ENCODE assay signal across 7 cellular contexts in the genomic region with DNA sequence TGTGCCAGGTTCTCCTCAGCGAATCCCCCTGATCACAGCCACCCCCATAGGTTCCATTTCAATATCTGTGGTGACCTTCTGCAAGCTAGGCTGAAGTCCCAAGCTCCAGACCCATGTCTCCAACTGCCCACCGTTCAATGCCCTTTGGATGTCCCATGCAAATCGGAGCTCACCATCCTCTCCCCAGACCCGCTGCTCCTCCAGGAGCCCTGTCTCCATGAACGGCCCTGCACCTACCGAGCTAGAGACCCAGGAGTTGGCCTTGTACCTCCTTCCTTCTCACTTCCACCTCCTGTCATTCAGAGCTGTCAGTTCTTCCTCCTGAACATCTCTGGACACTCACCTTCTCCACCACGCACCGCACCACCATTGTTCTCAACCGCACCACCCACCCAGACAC. TPM values are rescaled to one million over a fixed set of nuclear protein-coding genes. Genes with fewer than 3 reads are reported as not detected.
DNase-seq lines count a peak whose midpoint lies in the region; ATAC-seq and TF ChIP-seq lines count a peak whose summit lies in the region.

No MANE protein-coding gene starts in this region.

- H3K27ac ChIP-seq in HEK293 (ENCODE audit: extremely low read depth, low read depth, low read length), result no peak overlapping the region

- peak; percentile 8 for DNase-seq in activated CD8-positive, alpha-beta T cell treated with anti-CD3 and anti-CD28 coated beads for 36 hours
- no peak for DNase-seq in COLO668 (lab: John Stamatoyannopoulos, UW; ENCODE audit: unreplicated experiment)
- no peak for DNase-seq in ureter (ENCODE audit: low spot score)

- no peaks in the 10 kb centered on the region for H3K36me3 ChIP-seq in HEK293 (ENCODE audit: control insufficient read depth in 2 of 2, insufficient read depth in 1 of 2, low read length in 2 of 2)
- no peaks in the 10 kb centered on the region for H3K36me3 ChIP-seq in iPS-15b (ENCODE audit: control insufficient read depth, insufficient read depth, low read length)

- H3K4me3 ChIP-seq in HEK293 (ENCODE audit: low read depth, low read length) (peak overlapping the region; percentile 75), iPS-15b (ENCODE audit: low read depth, low read length) (peak overlapping the region; percentile 93)

- no peaks in the 10 kb centered on the region for H3K27me3 Mint-ChIP-seq in activated CD8-positive, alpha-beta T cell treated with anti-CD3 and anti-CD28 coated beads for 36 hours
- H3K27me3 Mint-ChIP-seq in stimulated activated memory B cell treated with anti-CD40 and anti-IgM and Interleukin-4, amounts not matched to agents 10 μg/mL and 1 μg/mL and 100 μg/mL, for 72 hours, result no peaks in the 10 kb centered on the region

- no peak for ATAC-seq in activated CD8-positive, alpha-beta T cell treated with anti-CD3 and anti-CD28 coated beads for 36 hours
- no peak for ATAC-seq in stimulated activated memory B cell treated with anti-CD40 and anti-IgM and Interleukin-4, amounts not matched to agents 10 μg/mL and 1 μg/mL and 100 μg/mL, for 72 hours
- ATAC-seq in HG03432 (IDR thresholded peaks at IDR 0.05; ENCODE audit: unreplicated experiment), result no peak

- POLR2A ChIA-PET in HEK293 (lab: Yijun Ruan, JAX), result interaction anchor here (1.2 kb wide), 1 partner anchor 52 kb away, joined by 3 read pairs; no protein-coding TSS in a partner anchor
- POLR2A ChIA-PET in activated CD8-positive, alpha-beta T cell treated with anti-CD3 and anti-CD28 coated beads for 36 hours (lab: Charles Lee), result no interaction called here

- intact Hi-C loops in activated CD8-positive, alpha-beta T cell treated with anti-CD3 and anti-CD28 coated beads for 36 hours (cut with micrococcal nuclease), result no loop called here

- H3K9me3 Mint-ChIP-seq in activated CD8-positive, alpha-beta T cell treated with anti-CD3 and anti-CD28 coated beads for 36 hours, result no peaks in the 10 kb centered on the region
- H3K9me3 Mint-ChIP-seq in stimulated activated memory B cell treated with anti-CD40 and anti-IgM and Interleukin-4, amounts not matched to agents 10 μg/mL and 1 μg/mL and 100 μg/mL, for 72 hours, result no peaks in the 10 kb centered on the region

- no peaks in the 10 kb centered on the region for H3K36me3 Mint-ChIP-seq in activated CD8-positive, alpha-beta T cell treated with anti-CD3 and anti-CD28 coated beads for 36 hours (ENCODE audit: low read depth)
- H3K36me3 Mint-ChIP-seq in stimulated activated memory B cell treated with anti-CD40 and anti-IgM and Interleukin-4, amounts not matched to agents 10 μg/mL and 1 μg/mL and 100 μg/mL, for 72 hours, result no peaks in the 10 kb centered on the region

- peak overlapping the region; percentile 37 for H3K9ac ChIP-seq in iPS-15b (ENCODE audit: low read depth, low read length)

- CTCF ChIA-PET in HEK293 (lab: Yijun Ruan, JAX), result interaction anchor here (0.6 to 3.8 kb wide), 4 partner anchors 13 to 256 kb away, joined by 3 to 28 read pairs (median 5); no protein-coding TSS in a partner anchor
- CTCF ChIA-PET in activated CD8-positive, alpha-beta T cell treated with anti-CD3 and anti-CD28 coated beads for 36 hours (lab: Charles Lee), result interaction anchor here (0.8 to 3.7 kb wide), 5 partner anchors 8 to 56 kb away, joined by 3 to 25 read pairs (median 12); no protein-coding TSS in a partner anchor

- 0 out of 2 replicates have a peak, but pooled peaks cover 2% of the 10 kb centered on the region for H3K4me1 ChIP-seq in HEK293 (ENCODE audit: control insufficient read depth, insufficient read depth, low read length)
- peaks cover 2% of the 10 kb centered on the region for H3K4me1 ChIP-seq in iPS-15b (ENCODE audit: control insufficient read depth, insufficient read depth, low read length)

- H3K4me3 Mint-ChIP-seq in activated CD8-positive, alpha-beta T cell treated with anti-CD3 and anti-CD28 coated beads for 36 hours, result peak overlapping the region; percentile 96
- H3K4me3 Mint-ChIP-seq in stimulated activated memory B cell treated with anti-CD40 and anti-IgM and Interleukin-4, amounts not matched to agents 10 μg/mL and 1 μg/mL and 100 μg/mL, for 72 hours, result peak overlapping the region; percentile 99

- H3K9me3 ChIP-seq in HEK293 (ENCODE audit: control insufficient read depth, insufficient read depth, low read depth, low read length) (no peaks in the 10 kb centered on the region), iPS-15b (ENCODE audit: control insufficient read depth, insufficient read depth, low read length) (no peaks in the 10 kb centered on the region)

- TF ChIP-seq CTCF in HEK293 (tag by site-specific recombination; IDR thresholded peaks at IDR 0.05), result no peak
- no peak for TF ChIP-seq CTCF in activated CD8-positive, alpha-beta T cell treated with anti-CD3 and anti-CD28 coated beads for 36 hours (IDR thresholded peaks at IDR 0.05)

- H3K4me1 Mint-ChIP-seq in activated CD8-positive, alpha-beta T cell treated with anti-CD3 and anti-CD28 coated beads for 36 hours (ENCODE audit: low read depth), result peaks cover 16% of the 10 kb centered on the region
- H3K4me1 Mint-ChIP-seq in stimulated activated memory B cell treated with anti-CD40 and anti-IgM and Interleukin-4, amounts not matched to agents 10 μg/mL and 1 μg/mL and 100 μg/mL, for 72 hours, result peaks cover 26% of the 10 kb centered on the region

- peaks cover 6% of the 10 kb centered on the region for H3K27me3 ChIP-seq in iPS-15b (ENCODE audit: control insufficient read depth, insufficient read depth, low read length)

- no peak overlapping the region for H3K27ac Mint-ChIP-seq in activated CD8-positive, alpha-beta T cell treated with anti-CD3 and anti-CD28 coated beads for 36 hours
- peak overlapping the region; percentile 99 for H3K27ac Mint-ChIP-seq in stimulated activated memory B cell treated with anti-CD40 and anti-IgM and Interleukin-4, amounts not matched to agents 10 μg/mL and 1 μg/mL and 100 μg/mL, for 72 hours

TF ChIP-seq in HEK293, 187 proteins besides CTCF, POLR2A, EP300 and RAD21:
- TF ChIP-seq ZSCAN16 (tag by site-specific recombination; IDR thresholded peaks at IDR 0.05), result no peak
- TF ChIP-seq ZNF266 (tag by site-specific recombination; IDR thresholded peaks at IDR 0.05; ENCODE audit: low read depth), result no peak
- no peak for TF ChIP-seq ZNF768 (tag by site-specific recombination; IDR thresholded peaks at IDR 0.05)
- no peak for TF ChIP-seq ZSCAN23 (tag by site-specific recombination; IDR thresholded peaks at IDR 0.05)
- TF ChIP-seq ZNF555 (tag by site-specific recombination; conservative IDR thresholded peaks at IDR 0.05), result no peak
- TF ChIP-seq KLF10 (tag by site-specific recombination; IDR thresholded peaks at IDR 0.05), result no peak
- no peak for TF ChIP-seq ZNF785 (tag by site-specific recombination; IDR thresholded peaks at IDR 0.05)
- TF ChIP-seq ZNF571 (tag by site-specific recombination; IDR thresholded peaks at IDR 0.05), result no peak
- TF ChIP-seq ZNF791 (tag by site-specific recombination; IDR thresholded peaks at IDR 0.05), result no peak
- no peak for TF ChIP-seq ZNF350 (tag by site-specific recombination; IDR thresholded peaks at IDR 0.05)
- no peak for TF ChIP-seq ZNF777 (tag by site-specific recombination; IDR thresholded peaks at IDR 0.05; ENCODE audit: borderline replicate concordance)
- no peak for TF ChIP-seq ZNF311 (tag by site-specific recombination; IDR thresholded peaks at IDR 0.05; ENCODE audit: borderline replicate concordance)
- TF ChIP-seq, protein P1, sequence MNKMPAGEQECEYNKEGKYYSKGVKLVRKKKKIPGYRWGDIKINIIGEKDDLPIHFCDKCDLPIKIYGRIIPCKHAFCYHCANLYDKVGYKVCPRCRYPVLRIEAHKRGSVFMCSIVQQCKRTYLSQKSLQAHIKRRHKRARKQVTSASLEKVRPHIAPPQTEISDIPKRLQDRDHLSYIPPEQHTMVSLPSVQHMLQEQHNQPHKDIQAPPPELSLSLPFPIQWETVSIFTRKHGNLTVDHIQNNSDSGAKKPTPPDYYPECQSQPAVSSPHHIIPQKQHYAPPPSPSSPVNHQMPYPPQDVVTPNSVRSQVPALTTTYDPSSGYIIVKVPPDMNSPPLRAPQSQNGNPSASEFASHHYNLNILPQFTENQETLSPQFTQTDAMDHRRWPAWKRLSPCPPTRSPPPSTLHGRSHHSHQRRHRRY (tag by site-specific recombination; IDR thresholded peaks at IDR 0.05), result no peak
- no peak for TF ChIP-seq ZNF174 (tag by site-specific recombination; IDR thresholded peaks at IDR 0.05)
- no peak for TF ChIP-seq ZNF664 (tag by site-specific recombination; IDR thresholded peaks at IDR 0.05)
- no peak for TF ChIP-seq ZNF585B (tag by site-specific recombination; IDR thresholded peaks at IDR 0.05)
- TF ChIP-seq, protein P2, sequence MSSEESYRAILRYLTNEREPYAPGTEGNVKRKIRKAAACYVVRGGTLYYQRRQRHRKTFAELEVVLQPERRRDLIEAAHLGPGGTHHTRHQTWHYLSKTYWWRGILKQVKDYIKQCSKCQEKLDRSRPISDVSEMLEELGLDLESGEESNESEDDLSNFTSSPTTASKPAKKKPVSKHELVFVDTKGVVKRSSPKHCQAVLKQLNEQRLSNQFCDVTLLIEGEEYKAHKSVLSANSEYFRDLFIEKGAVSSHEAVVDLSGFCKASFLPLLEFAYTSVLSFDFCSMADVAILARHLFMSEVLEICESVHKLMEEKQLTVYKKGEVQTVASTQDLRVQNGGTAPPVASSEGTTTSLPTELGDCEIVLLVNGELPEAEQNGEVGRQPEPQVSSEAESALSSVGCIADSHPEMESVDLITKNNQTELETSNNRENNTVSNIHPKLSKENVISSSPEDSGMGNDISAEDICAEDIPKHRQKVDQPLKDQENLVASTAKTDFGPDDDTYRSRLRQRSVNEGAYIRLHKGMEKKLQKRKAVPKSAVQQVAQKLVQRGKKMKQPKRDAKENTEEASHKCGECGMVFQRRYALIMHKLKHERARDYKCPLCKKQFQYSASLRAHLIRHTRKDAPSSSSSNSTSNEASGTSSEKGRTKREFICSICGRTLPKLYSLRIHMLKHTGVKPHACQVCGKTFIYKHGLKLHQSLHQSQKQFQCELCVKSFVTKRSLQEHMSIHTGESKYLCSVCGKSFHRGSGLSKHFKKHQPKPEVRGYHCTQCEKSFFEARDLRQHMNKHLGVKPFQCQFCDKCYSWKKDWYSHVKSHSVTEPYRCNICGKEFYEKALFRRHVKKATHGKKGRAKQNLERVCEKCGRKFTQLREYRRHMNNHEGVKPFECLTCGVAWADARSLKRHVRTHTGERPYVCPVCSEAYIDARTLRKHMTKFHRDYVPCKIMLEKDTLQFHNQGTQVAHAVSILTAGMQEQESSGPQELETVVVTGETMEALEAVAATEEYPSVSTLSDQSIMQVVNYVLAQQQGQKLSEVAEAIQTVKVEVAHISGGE (tag by site-specific recombination; conservative IDR thresholded peaks at IDR 0.05; ENCODE audit: low read depth), result no peak
- TF ChIP-seq ZNF19 (tag by site-specific recombination; IDR thresholded peaks at IDR 0.05; ENCODE audit: low read depth), result no peak
- TF ChIP-seq ZNF433 (tag by site-specific recombination; IDR thresholded peaks at IDR 0.05; ENCODE audit: low read depth), result no peak
- no peak for TF ChIP-seq ZNF214 (tag by site-specific recombination; IDR thresholded peaks at IDR 0.05; ENCODE audit: borderline replicate concordance)

RNA-seq across cellular contexts. Expression of gene FAHD2A, which starts 1.0 kb away (rescaled TPM):
- total RNA-seq in activated CD8-positive, alpha-beta T cell treated with anti-CD3 and anti-CD28 coated beads for 36 hours, result 10 to 100 TPM; 40.8 to 44.0 TPM
- 25.7 TPM for total RNA-seq in ureter
